18 cellular contexts compared by ENCODE assay signal in genomic region chr11:4315292-4315691, GRCh38. TPM values are rescaled to one million over a fixed set of nuclear protein-coding genes. Genes with fewer than 3 reads are reported as not detected.
"Had no signal": no experiment of that assay in that cellular context is flagged by ENCODE, and none has a peak within 500 bp of the region (broad histone marks: within the 10 kb centered on the region; RNA-seq: fewer than 3 reads in every experiment).

No MANE protein-coding gene starts in this region.

RNA-seq across cellular contexts. Expression of gene OR52B4, which starts 52.9 kb away (rescaled TPM):
- total RNA-seq: naive thymus-derived CD8-positive, alpha-beta T cell; natural killer cell treated with Interleukin-12 subunit alpha and Interleukin-12 subunit beta and Interleukin-15 and Interleukin-18, amount 100 ng/mL, for 72 hours; osteoblast; progenitor cell of endocrine pancreas; psoas muscle; renal cortical epithelial cell; right cardiac atrium; right lobe of liver; smooth muscle cell; spleen; suprapubic skin; testis; transverse colon; upper lobe of left lung; ureter; vagina had no signal
- polyA plus RNA-seq: naive thymus-derived CD8-positive, alpha-beta T cell; neural cell; ovary; psoas muscle; right cardiac atrium; smooth muscle cell; spleen had no signal
